ENCODE assay signal across 8 cellular contexts in genomic region chr17:17751996-17752821, GRCh38.
DNase-seq lines count a peak whose midpoint lies in the region; ATAC-seq and TF ChIP-seq lines count a peak whose summit lies in the region.

No MANE protein-coding gene starts in this region.

- H4K20me1 ChIP-seq in hepatocyte (ENCODE audit: insufficient read depth, poor library complexity, severe bottlenecking): peaks cover 26% of the 10 kb centered on the region

- H3K9me3 ChIP-seq in hepatocyte (ENCODE audit: low read depth) (no peaks in the 10 kb centered on the region), aorta (ENCODE audit: control insufficient read depth, low read length) (no peaks in the 10 kb centered on the region)

- TF ChIP-seq CTCF in GM12874 (IDR thresholded peaks at IDR 0.05; ENCODE audit: insufficient read depth, low read depth, low read length) (peak; percentile 53), astrocyte of the cerebellum (IDR thresholded peaks at IDR 0.05; ENCODE audit: low read depth, low read length, missing control alignments) (peak; percentile 25), hepatocyte (IDR thresholded peaks at IDR 0.05; ENCODE audit: poor library complexity) (peak; percentile 33)

- H2AFZ ChIP-seq in hepatocyte: peak overlapping the region; percentile 50

- H3K4me2 ChIP-seq in hepatocyte: peak overlapping the region; percentile 81

- H3K4me3 ChIP-seq in astrocyte of the cerebellum (ENCODE audit: low read depth, low read length): peak overlapping the region; percentile 41
- no peak overlapping the region for H3K4me3 ChIP-seq in hepatocyte
- H3K4me3 ChIP-seq in aorta (ENCODE audit: low read length in 2 of 2): peak overlapping the region; percentile 35 to 44

- peaks cover 19% of the 10 kb centered on the region for H3K4me1 ChIP-seq in hepatocyte (ENCODE audit: insufficient read depth)
- H3K4me1 ChIP-seq in aorta (ENCODE audit: control insufficient read depth in 1 of 2, insufficient read depth in 2 of 2, low read length in 2 of 2): no peaks in the 10 kb centered on the region

- in situ Hi-C loops in astrocyte of the cerebellum (cut with HindIII; ENCODE audit: low sequenced_read_pairs): no loop called here

- no peaks in the 10 kb centered on the region for H3K9me2 ChIP-seq in hepatocyte (replicated peaks; ENCODE audit: insufficient read depth)

- peak overlapping the region; percentile 83 for H3K27ac ChIP-seq in hepatocyte
- H3K27ac ChIP-seq in aorta (ENCODE audit: low read depth in 1 of 2, low read length in 2 of 2): peak overlapping the region in 1 of 2 donors; percentile 16

- 23% methylated on average over 32 of the region's 59 CpGs for WGBS in hepatocyte (ENCODE audit: low lambda C conversion rate, missing lambda C conversion rate)
- 4 to 5% methylated on average over 56 to 59 of the region's 59 CpGs for WGBS in aorta, 2 donors

- peak; percentile 80 for ATAC-seq in HG02623 (IDR thresholded peaks at IDR 0.05; ENCODE audit: unreplicated experiment)
- ATAC-seq in aorta (ENCODE audit: low FRiP score): peak; percentile 98

- H3K27me3 ChIP-seq in hepatocyte (no peaks in the 10 kb centered on the region), aorta (ENCODE audit: control insufficient read depth in 1 of 2, insufficient read depth in 2 of 2, low read length in 1 of 2) (no peaks in the 10 kb centered on the region)

- peak; percentile 48 for DNase-seq in NCI-H1092 (lab: John Stamatoyannopoulos, UW)
- peak; percentile 95 for DNase-seq in T-helper 22 cell (ENCODE audit: low read depth)
- DNase-seq in astrocyte of the cerebellum (ENCODE audit: low read depth): peak; percentile 80
- peak; percentile 96 for DNase-seq in hepatocyte (ENCODE audit: low spot score)
- DNase-seq in renal cortical epithelial cell (ENCODE audit: low read depth): peak; percentile 80
- peak; percentile 97 to 99 for DNase-seq in aorta

- peaks cover 92% of the 10 kb centered on the region for H3K79me2 ChIP-seq in hepatocyte

- intact Hi-C loops in aorta (cut with DNase I): loop anchor here (2.0 to 5.0 kb wide), 3 partner anchors 31 to 71 kb away; partner anchors contain the start of gene RAI1 (in 1 of the 2)

- H3K36me3 ChIP-seq in hepatocyte (replicated peaks; ENCODE audit: insufficient read depth, low read depth): no peaks in the 10 kb centered on the region
- H3K36me3 ChIP-seq in aorta (ENCODE audit: control insufficient read depth in 1 of 2, insufficient read depth in 2 of 2, low read length in 1 of 2): no peaks in the 10 kb centered on the region

Comparison
In these comparisons a context has a peak if more than half of its experiments do, and no peak if none do; other contexts are left out.
1. DNase-seq: peak in every context shown above with its lines; median percentile 98 in aorta; 96 in hepatocyte; 95 in T-helper 22 cell; 80 in astrocyte of the cerebellum; 80 in renal cortical epithelial cell; 48 in NCI-H1092.